Comparison of ENCODE assay signal across 14 cellular contexts in genomic region chr1:16250547-16251251, GRCh38. TPM values are rescaled to one million over a fixed set of nuclear protein-coding genes. Genes with fewer than 3 reads are reported as not detected.
A peak's percentile ranks its signal among the peaks of the same experiment; 100 is the strongest.
DNase-seq lines count a peak whose midpoint lies in the region; ATAC-seq and TF ChIP-seq lines count a peak whose summit lies in the region.
"Had no signal": no experiment of that assay in that cellular context is flagged by ENCODE, and none has a peak within 500 bp of the region (broad histone marks: within the 10 kb centered on the region; RNA-seq: fewer than 3 reads in every experiment).

No MANE protein-coding gene starts in this region.

- no peak overlapping the region for H3K27ac Mint-ChIP-seq in activated CD8-positive, alpha-beta memory T cell treated with anti-CD3 and anti-CD28 coated beads, Interleukin-2, amount 10 ng/mL, durations not matched to agents 7 days and 5 days
- H3K27ac Mint-ChIP-seq: dendritic cell treated with granulocyte-macrophage colony-stimulating factor and Interleukin-4, amounts not matched to agents 40 ng/mL and 50 ng/mL, for 4 days had no signal

- H3K27ac ChIP-seq in ascending aorta (peak overlapping the region; percentile 83 to 85), left ventricle myocardium inferior (replicated peaks) (peak overlapping the region; percentile 90), stomach (peak overlapping the region in 4 of 5 donors; percentile 73 to 86 (median 80))

- no peaks in the 10 kb centered on the region for H3K9me3 Mint-ChIP-seq in activated CD8-positive, alpha-beta memory T cell treated with anti-CD3 and anti-CD28 coated beads, Interleukin-2, amount 10 ng/mL, durations not matched to agents 7 days and 5 days (ENCODE audit: low read depth)
- H3K9me3 Mint-ChIP-seq: CD4-positive, alpha-beta memory T cell; dendritic cell treated with granulocyte-macrophage colony-stimulating factor and Interleukin-4, amounts not matched to agents 40 ng/mL and 50 ng/mL, for 4 days had no signal

- no peak overlapping the region for H3K4me3 Mint-ChIP-seq in activated CD8-positive, alpha-beta memory T cell treated with anti-CD3 and anti-CD28 coated beads, Interleukin-2, amount 10 ng/mL, durations not matched to agents 7 days and 5 days
- H3K4me3 Mint-ChIP-seq: CD4-positive, alpha-beta memory T cell; dendritic cell treated with granulocyte-macrophage colony-stimulating factor and Interleukin-4, amounts not matched to agents 40 ng/mL and 50 ng/mL, for 4 days had no signal

- H3K4me1 Mint-ChIP-seq in activated CD8-positive, alpha-beta memory T cell treated with anti-CD3 and anti-CD28 coated beads, Interleukin-2, amount 10 ng/mL, durations not matched to agents 7 days and 5 days = peaks cover 18% of the 10 kb centered on the region

- no peak for ATAC-seq in SK-N-SH treated with all-trans-retinoic acid at 6 μM for 48 hours
- ATAC-seq in activated CD4-positive, CD25-positive, alpha-beta regulatory T cell treated with anti-CD3 and anti-CD28 coated beads, Interleukin-2, amount 50 U/mL, for 24 hours = no peak
- no peak for ATAC-seq in activated CD8-positive, alpha-beta memory T cell treated with anti-CD3 and anti-CD28 coated beads, Interleukin-2, amount 10 ng/mL, durations not matched to agents 7 days and 5 days

- H3K4me3 ChIP-seq in ascending aorta = no peak overlapping the region
- no peak overlapping the region for H3K4me3 ChIP-seq in left ventricle myocardium inferior
- H3K4me3 ChIP-seq in stomach = no peak overlapping the region

- H3K36me3 Mint-ChIP-seq in activated CD8-positive, alpha-beta memory T cell treated with anti-CD3 and anti-CD28 coated beads, Interleukin-2, amount 10 ng/mL, durations not matched to agents 7 days and 5 days = peaks cover 15% of the 10 kb centered on the region

- TF ChIP-seq CTCF in ascending aorta (IDR thresholded peaks at IDR 0.05) = no peak
- TF ChIP-seq CTCF in left ventricle myocardium inferior (IDR thresholded peaks at IDR 0.05; ENCODE audit: borderline replicate concordance) = no peak
- no peak for TF ChIP-seq CTCF in stomach (IDR thresholded peaks at IDR 0.05)

- DNase-seq in GM03348 (ENCODE audit: low spot score) = peak; percentile 61
- no peak for DNase-seq in ascending aorta (ENCODE audit: low spot score in 2 of 2)
- no peak for DNase-seq in left ventricle myocardium inferior
- no peak for DNase-seq in stomach
- no peak for DNase-seq in NCI-H524 treated with DMSO at 0.1 percent for 48 hours (lab: John Stamatoyannopoulos, UW)
- DNase-seq in activated CD8-positive, alpha-beta memory T cell treated with anti-CD3 and anti-CD28 coated beads, Interleukin-2, amount 10 ng/mL, durations not matched to agents 7 days and 5 days = no peak
- DNase-seq: activated CD4-positive, CD25-positive, alpha-beta regulatory T cell treated with anti-CD3 and anti-CD28 coated beads, Interleukin-2, amount 50 U/mL, for 72 hours; activated effector memory CD4-positive, alpha-beta T cell treated with Interleukin-2 at 50 U/mL for 16 hours; CD4-positive, alpha-beta memory T cell; head of caudate nucleus; NCI-H524 had no signal

- H3K36me3 ChIP-seq in ascending aorta (peaks cover 38 to 55% of the 10 kb centered on the region in 2 donors), left ventricle myocardium inferior (peaks cover 43% of the 10 kb centered on the region), stomach (peaks cover 26 to 60% (median 60%) of the 10 kb centered on the region in 4 donors)

- H3K9me3 ChIP-seq in ascending aorta = no peaks in the 10 kb centered on the region
- no peaks in the 10 kb centered on the region for H3K9me3 ChIP-seq in left ventricle myocardium inferior (replicated peaks)
- no peaks in the 10 kb centered on the region for H3K9me3 ChIP-seq in stomach

- no peak for TF ChIP-seq POLR2A in stomach (IDR thresholded peaks at IDR 0.05)

- H3K4me1 ChIP-seq in ascending aorta (peaks cover 18 to 68% of the 10 kb centered on the region in 2 donors), left ventricle myocardium inferior (peaks cover 94% of the 10 kb centered on the region), stomach (peaks cover 41 to 62% (median 50%) of the 10 kb centered on the region in 4 donors)

- CTCF ChIA-PET in activated CD8-positive, alpha-beta memory T cell treated with anti-CD3 and anti-CD28 coated beads, Interleukin-2, amount 10 ng/mL, durations not matched to agents 7 days and 5 days (lab: Charles Lee) = no interaction called here

- WGBS in stomach, 5 donors = 74 to 81% (median 76%) methylated on average over 12 to 14 of the region's 14 CpGs

- H3K27me3 Mint-ChIP-seq in activated CD8-positive, alpha-beta memory T cell treated with anti-CD3 and anti-CD28 coated beads, Interleukin-2, amount 10 ng/mL, durations not matched to agents 7 days and 5 days = no peaks in the 10 kb centered on the region
- H3K27me3 Mint-ChIP-seq: CD4-positive, alpha-beta memory T cell; dendritic cell treated with granulocyte-macrophage colony-stimulating factor and Interleukin-4, amounts not matched to agents 40 ng/mL and 50 ng/mL, for 4 days had no signal

- intact Hi-C loops in ascending aorta (cut with DNase I) (loop anchor here (2.0 kb wide), 1 partner anchor 48 kb away; no protein-coding TSS in a partner anchor), left ventricle myocardium inferior (cut with micrococcal nuclease) (no loop called here), stomach (cut with DNase I; ENCODE audit: low total_unique reads) (loop anchor here (10.0 kb wide), 1 partner anchor 94 kb away; no protein-coding TSS in a partner anchor)

- H3K27me3 ChIP-seq in ascending aorta (no peaks in the 10 kb centered on the region), left ventricle myocardium inferior (ENCODE audit: low read depth) (no peaks in the 10 kb centered on the region), stomach (no peaks in the 10 kb centered on the region)

- no peak for TF ChIP-seq EP300 in stomach (IDR thresholded peaks at IDR 0.05)

TF ChIP-seq in SK-N-SH treated with all-trans-retinoic acid at 6 μM for 48 hours, 23 proteins besides CTCF, POLR2A, EP300 and RAD21:
- TF ChIP-seq GLIS3 (CRISPR knock-in tag; IDR thresholded peaks at IDR 0.05) (no peak), ZFP3 (CRISPR knock-in tag; IDR thresholded peaks at IDR 0.05) (no peak), PPARA (CRISPR knock-in tag; IDR thresholded peaks at IDR 0.05; ENCODE audit: borderline replicate concordance) (no peak), PATZ1 (CRISPR knock-in tag; IDR thresholded peaks at IDR 0.05; ENCODE audit: borderline replicate concordance) (no peak), BACH2 (CRISPR knock-in tag; IDR thresholded peaks at IDR 0.05; ENCODE audit: borderline replicate concordance) (no peak), ISL1 (CRISPR knock-in tag; IDR thresholded peaks at IDR 0.05) (no peak), TSHZ2 (CRISPR knock-in tag; IDR thresholded peaks at IDR 0.05) (no peak), ARNTL (CRISPR knock-in tag; IDR thresholded peaks at IDR 0.05; ENCODE audit: borderline replicate concordance, low read depth) (no peak), ESRRG (CRISPR knock-in tag; IDR thresholded peaks at IDR 0.05) (no peak)

RNA-seq across cellular contexts. Expression of gene CPLANE2, which starts 13.7 kb away (rescaled TPM):
- total RNA-seq in ascending aorta (not detected), left ventricle myocardium inferior (9.7 TPM), stomach (10 to 100 TPM in 1 of 5 donors, 1 to 10 TPM in 2, under 1 TPM in 1, not detected in 1; 0.45 to 18.8 (median 2.7) TPM)
- polyA plus RNA-seq in stomach = 1 to 10 TPM; 1.8 to 3.4 (median 2.3) TPM
- 1 to 10 TPM; 5.9 to 6.4 TPM for total RNA-seq in activated CD8-positive, alpha-beta memory T cell treated with anti-CD3 and anti-CD28 coated beads, Interleukin-2, amount 10 ng/mL, durations not matched to agents 7 days and 5 days

RNA-seq across cellular contexts. Expression of gene ARHGEF19, which starts 38.2 kb away (rescaled TPM):
- total RNA-seq in ascending aorta = 1.5 TPM
- total RNA-seq in left ventricle myocardium inferior = 2.2 TPM
- total RNA-seq in stomach = 10 to 100 TPM in 2 of 5 donors, 1 to 10 TPM in 3; 3.5 to 17.4 (median 8.1) TPM
- 10 to 100 TPM in 1 of 3 donors, 1 to 10 TPM in 2; 9.5 to 20.1 (median 9.5) TPM for polyA plus RNA-seq in stomach
- total RNA-seq in activated CD8-positive, alpha-beta memory T cell treated with anti-CD3 and anti-CD28 coated beads, Interleukin-2, amount 10 ng/mL, durations not matched to agents 7 days and 5 days = 1 to 10 TPM; 5.3 to 6.0 TPM
